In genomic region chr2:224937887-224938286, GRCh38 we compare ENCODE assay signal across 9 cellular contexts.
DNase-seq lines count a peak whose midpoint lies in the region; ATAC-seq, FAIRE-seq and TF ChIP-seq lines count a peak whose summit lies in the region.
"Had no signal": no experiment of that assay in that cellular context is flagged by ENCODE, and none has a peak within 500 bp of the region (broad histone marks: within the 10 kb centered on the region; RNA-seq: fewer than 3 reads in every experiment).

No MANE protein-coding gene starts in this region.

- CTCF ChIA-PET in GM12878 (lab: Yijun Ruan, JAX): interaction anchor here (1.4 to 14.6 kb wide), 6 partner anchors 10 to 106 kb away, joined by 3 to 118 read pairs (median 4); no protein-coding TSS in a partner anchor

- peak overlapping the region; percentile 62 for H3K4me3 ChIP-seq in GM12878

- WGBS in GM12878 (ENCODE audit: insufficient coverage, insufficient replicate concordance, low lambda C conversion rate, missing lambda C conversion rate): under 1% methylated on average over 5 of the region's 5 CpGs

- SMC1A ChIA-PET in GM12878 (lab: Charles Lee; ENCODE audit: uncharacterized antibody, unreplicated experiment): interaction anchor here (0.9 to 23.4 kb wide), 16 partner anchors 3 to 104 kb away, joined by 3 to 443 read pairs (median 6); partner anchors contain the start of gene DOCK10

- intact Hi-C loops in GM12878 (cut with micrococcal nuclease; ENCODE audit: unreplicated experiment): loop anchor here (1.0 to 5.0 kb wide), 3 partner anchors 19 to 103 kb away; no protein-coding TSS in a partner anchor

- BruUV-seq in GM12878 (replicated peaks; lab: Mats Ljungman, UMichigan): no TSS peak

- POLR2A ChIA-PET in GM12878 (lab: Charles Lee): interaction anchor here (0.7 to 5.0 kb wide), 11 partner anchors 9 to 103 kb away, joined by 3 to 34 read pairs (median 4); no protein-coding TSS in a partner anchor

- TF ChIP-seq EP300 in GM12878 (IDR thresholded peaks at IDR 0.05; ENCODE audit: borderline replicate concordance in 1 of 2, control insufficient read depth in 1 of 2, low read depth in 2 of 2, low read length in 2 of 2): peak; percentile 84 to 85; a peak in 3 of 4 replicates

- ATAC-seq in GM19455 (IDR thresholded peaks at IDR 0.05; ENCODE audit: unreplicated experiment) (peak; percentile 87), HG03175 (IDR thresholded peaks at IDR 0.05; ENCODE audit: unreplicated experiment) (peak; percentile 89), GM12878 (peak; percentile 83)

- H3K9me3 ChIP-seq in GM12878 (replicated peaks; ENCODE audit: control insufficient read depth, insufficient read depth, low read length): no peaks in the 10 kb centered on the region
- H3K9me3 ChIP-seq: thoracic aorta had no signal

- no peaks in the 10 kb centered on the region for H3K27me3 ChIP-seq in GM12878 (replicated peaks in 1 of 2; ENCODE audit: control insufficient read depth in 2 of 2, insufficient read depth in 2 of 2, low read length in 1 of 2)

- peaks cover 0 to 5% of the 10 kb centered on the region in 2 experiments; a peak in 1 of 4 replicates for H3K36me3 ChIP-seq in GM12878 (ENCODE audit: control insufficient read depth in 2 of 2, insufficient read depth in 2 of 2, low read length in 1 of 2)
- H3K36me3 ChIP-seq: thoracic aorta had no signal

- no peak overlapping the region for H2AFZ ChIP-seq in GM12878 (ENCODE audit: control insufficient read depth, low read depth, low read length)

- peaks cover 29% of the 10 kb centered on the region for H3K4me1 ChIP-seq in GM12878 (ENCODE audit: control insufficient read depth, insufficient read depth, low read length)

- DNase-seq in GM10266 (ENCODE audit: extremely low spot score) (peak; percentile 29), GM12878 (ENCODE audit: low read depth, low spot score) (peak; percentile 90), cerebellar cortex (ENCODE audit: low spot score) (no peak), AG08396 (ENCODE audit: low spot score) (no peak), ureter (ENCODE audit: low spot score) (no peak)
- no peak for DNase-seq in stimulated activated naive CD4-positive, alpha-beta T cell treated with Interleukin-2 at 50 U/mL for 16 hours (lab: John Stamatoyannopoulos, UW)

- H3K4me2 ChIP-seq in GM12878 (ENCODE audit: control insufficient read depth, insufficient read depth): peak overlapping the region; percentile 92

- peak; percentile 44 for FAIRE-seq in GM12878 (lab: Jason Lieb, UNC)

- TF ChIP-seq RAD21 in GM12878 (IDR thresholded peaks at IDR 0.05; ENCODE audit: insufficient read depth, low read depth, low read length): no peak; the same call in 1 of the 2 replicates

- in situ Hi-C loops in GM12878 (cut with MboI): loop anchor here (10.0 kb wide), 1 partner anchor 337 kb away; no protein-coding TSS in a partner anchor

- H3K9ac ChIP-seq in GM12878 (ENCODE audit: control insufficient read depth, insufficient read depth, low read length): peak overlapping the region; percentile 56; the same call in 1 of the 2 replicates

- RAD21 ChIA-PET in GM12878 (lab: Charles Lee; ENCODE audit: unreplicated experiment): interaction anchor here (0.6 to 3.2 kb wide), 17 partner anchors 8 to 727 kb away, joined by 3 to 40 read pairs (median 4); partner anchors contain the start of gene DOCK10

- no peaks in the 10 kb centered on the region for H4K20me1 ChIP-seq in GM12878 (ENCODE audit: control insufficient read depth, insufficient read depth)

- TF ChIP-seq CTCF in GM10266 (IDR thresholded peaks at IDR 0.05; ENCODE audit: control insufficient read depth, insufficient read depth, low read depth, missing control alignments) (no peak), GM12878 (IDR thresholded peaks at IDR 0.05 in 2 of 3, conservative IDR thresholded peaks at IDR 0.05 in 1 of 3; ENCODE audit: control insufficient read depth in 2 of 3, extremely low read depth in 1 of 3, insufficient read depth in 1 of 3, low read depth in 3 of 3, low read length in 3 of 3) (no peak)

- peaks cover 92% of the 10 kb centered on the region for H3K79me2 ChIP-seq in GM12878 (ENCODE audit: control insufficient read depth, insufficient read depth, low read length)

- peak overlapping the region; percentile 88 for H3K27ac ChIP-seq in GM12878 (ENCODE audit: control insufficient read depth, insufficient read depth)

- no peak for TF ChIP-seq POLR2A in GM12878 (IDR thresholded peaks at IDR 0.05; ENCODE audit: low read depth, low read length)

TF ChIP-seq in GM12878, 131 proteins besides CTCF, POLR2A, EP300 and RAD21 (continues in another document):
- TF ChIP-seq RUNX3 (IDR thresholded peaks at IDR 0.05; ENCODE audit: low read length) (peak; percentile 96), JUND (IDR thresholded peaks at IDR 0.05; ENCODE audit: low read depth, low read length) (peak; percentile 43; the same call in 1 of the 2 replicates), ATF7 (IDR thresholded peaks at IDR 0.05; ENCODE audit: low read depth) (peak; percentile 60), ATF2 (IDR thresholded peaks at IDR 0.05; ENCODE audit: low read length) (peak; percentile 60), RB1 (IDR thresholded peaks at IDR 0.05; ENCODE audit: borderline replicate concordance) (no peak), PRDM15 (CRISPR knock-in tag; IDR thresholded peaks at IDR 0.05) (no peak), NKRF (conservative IDR thresholded peaks at IDR 0.05) (no peak), MEF2A (IDR thresholded peaks at IDR 0.05; ENCODE audit: insufficient read depth, low read depth, low read length) (no peak), ZZZ3 (IDR thresholded peaks at IDR 0.05; ENCODE audit: control insufficient read depth, insufficient read length, low read depth) (no peak), FOXM1 (IDR thresholded peaks at IDR 0.05; ENCODE audit: low read depth, low read length) (peak; percentile 65; the same call in 1 of the 2 replicates), LARP7 (IDR thresholded peaks at IDR 0.05) (no peak)

Comparison
In these comparisons a context has a peak if more than half of its experiments do, and no peak if none do; other contexts are left out.
1. DNase-seq: peak in GM10266 (single experiment) and GM12878 (single experiment); none in stimulated activated naive CD4-positive, alpha-beta T cell treated with Interleukin-2 at 50 U/mL for 16 hours (single experiment), cerebellar cortex (single experiment), AG08396 (single experiment) and ureter (single experiment).
2. Peak in every context shown above with its lines, with median percentiles within 50 percentile points of each other: ATAC-seq.